In genomic region chr11:1024597-1025409, GRCh38 we compare ENCODE assay signal across 24 cellular contexts. TPM values are rescaled to one million over a fixed set of nuclear protein-coding genes. Genes with fewer than 3 reads are reported as not detected.
"Had no signal": no experiment of that assay in that cellular context is flagged by ENCODE, and none has a peak within 500 bp of the region (broad histone marks: within the 10 kb centered on the region; RNA-seq: fewer than 3 reads in every experiment).

No MANE protein-coding gene starts in this region.

- H3K27ac ChIP-seq: RWPE1 had no signal

- ATAC-seq: HepG2 had no signal

- H3K9me3 ChIP-seq: SK-N-SH had no signal

- H3K9ac ChIP-seq: SK-N-SH had no signal

- DNase-seq: KBM-7, MV-4-11, NCI-H1048, NCI-H1105, NCI-H1417, NCI-H1436 treated with DMSO at 0.1 percent for 48 hours, NCI-H1694, NCI-H187 treated with DMSO at 0.1 percent for 48 hours, NCI-H2029 treated with DMSO at 0.1 percent for 48 hours, NCI-H2227 treated with DMSO at 0.1 percent for 48 hours, NCI-H524, NCI-H526 treated with DMSO at 0.1 percent for 48 hours, NCI-H748 treated with DMSO at 0.1 percent for 48 hours, SHP77, SK-N-SH, T-helper 1 cell had no signal

- H3K4me2 ChIP-seq: SK-N-SH had no signal

RNA-seq across cellular contexts. Expression of gene MUC6, which starts 11.7 kb away (rescaled TPM):
- total RNA-seq: HepG2, HT1080, LHCN-M2, MCF 10A, NCI-H460, SK-MEL-5 had no signal
- polyA plus RNA-seq: HepG2, IgD-negative memory B cell, SK-N-SH had no signal

RNA-seq across cellular contexts. Expression of gene MUC2, which starts 49.9 kb away (rescaled TPM):
- total RNA-seq: HepG2, HT1080, LHCN-M2, NCI-H460, SK-MEL-5 had no signal
- polyA plus RNA-seq: HepG2, IgD-negative memory B cell, SK-N-SH had no signal
